Comparison of ENCODE assay signal across 8 cellular contexts in genomic region chr17:29568331-29569244, GRCh38. TPM values are rescaled to one million over a fixed set of nuclear protein-coding genes. Genes with fewer than 3 reads are reported as not detected.
DNase-seq lines count a peak whose midpoint lies in the region; ATAC-seq and TF ChIP-seq lines count a peak whose summit lies in the region.

Gene TP53I13, plus strand, starts transcription at chr17:29568701. Its CDS starts 58 bp downstream, at chr17:29568759.

- TF ChIP-seq CTCF in lower leg skin (IDR thresholded peaks at IDR 0.05) = no peak

- DNase-seq in 8988T = peak; percentile 81
- peak; percentile 92 for DNase-seq in NCI-H748 (lab: John Stamatoyannopoulos, UW; ENCODE audit: unreplicated experiment)
- peak; percentile 95 to 96 for DNase-seq in activated CD4-positive, alpha-beta T cell treated with anti-CD3 and anti-CD28 coated beads, Interleukin-2, amount 50 U/mL, for 48 hours
- peak in 1 of 2 donors; percentile 85 for DNase-seq in dermis microvascular lymphatic vessel endothelial cell (ENCODE audit: low read depth in 2 of 2)
- DNase-seq in lower leg skin (ENCODE audit: low spot score in 2 of 2) = peak; percentile 84 to 97
- DNase-seq in stimulated activated CD4-positive, alpha-beta T cell treated with anti-CD3 and anti-CD28 coated beads, TNF-alpha, amount 100 ng/mL, for 4 hours (ENCODE audit: low read depth in 3 of 3) = peak; percentile 90 to 95 (median 90)

- intact Hi-C loops in lower leg skin (cut with DNase I; ENCODE audit: low total_unique reads) = no loop called here

- peak within 1 kb of the TSS; percentile 68 for H3K4me3 ChIP-seq in lower leg skin (ENCODE audit: low read depth, poor library complexity, severe bottlenecking)

- 2 to 4% methylated on average over 18 to 51 of the region's 85 CpGs for WGBS in lower leg skin, 2 donors

- ATAC-seq in GM18517 (IDR thresholded peaks at IDR 0.05; ENCODE audit: unreplicated experiment) = peak; percentile 24
- peak; percentile 32 for ATAC-seq in HG03175 (IDR thresholded peaks at IDR 0.05; ENCODE audit: unreplicated experiment)

- no peak for TF ChIP-seq POLR2A in lower leg skin (IDR thresholded peaks at IDR 0.05)

RNA-seq across cellular contexts. Expression of gene TP53I13, which starts in this region (rescaled TPM):
- total RNA-seq in dermis microvascular lymphatic vessel endothelial cell (20.0 and 29.8 TPM in 2 replicates), lower leg skin (10 to 100 TPM; 30.2 to 55.8 (median 34.5) TPM)
